Comparison of ENCODE assay signal across 9 cellular contexts in genomic region chr9:114285166-114285867, GRCh38. TPM values are rescaled to one million over a fixed set of nuclear protein-coding genes. Genes with fewer than 3 reads are reported as not detected.
DNase-seq lines count a peak whose midpoint lies in the region; ATAC-seq and TF ChIP-seq lines count a peak whose summit lies in the region.
"Had no signal": no experiment of that assay in that cellular context is flagged by ENCODE, and none has a peak within 500 bp of the region (broad histone marks: within the 10 kb centered on the region; RNA-seq: fewer than 3 reads in every experiment).

No MANE protein-coding gene starts in this region.

- H3K27me3 Mint-ChIP-seq in progenitor cell of endocrine pancreas = no peaks in the 10 kb centered on the region

- no peaks in the 10 kb centered on the region for H3K9me3 Mint-ChIP-seq in progenitor cell of endocrine pancreas (ENCODE audit: low read depth)
- H3K9me3 Mint-ChIP-seq: activated naive CD4-positive, alpha-beta T cell treated with anti-CD3 and anti-CD28 coated beads for 36 hours had no signal

- H3K27me3 ChIP-seq in SJSA1 (replicated peaks) = no peaks in the 10 kb centered on the region

- peak overlapping the region; percentile 62 for H3K27ac Mint-ChIP-seq in progenitor cell of endocrine pancreas
- H3K27ac Mint-ChIP-seq: activated naive CD4-positive, alpha-beta T cell treated with anti-CD3 and anti-CD28 coated beads for 36 hours had no signal

- peak overlapping the region; percentile 61 for H3K27ac ChIP-seq in SJSA1

- no peaks in the 10 kb centered on the region for H3K4me1 Mint-ChIP-seq in progenitor cell of endocrine pancreas (ENCODE audit: low read depth)

- peak; percentile 26 for TF ChIP-seq CTCF in fibroblast of the aortic adventitia (IDR thresholded peaks at IDR 0.05; ENCODE audit: insufficient read depth, low read length)
- no peak for TF ChIP-seq CTCF in progenitor cell of endocrine pancreas (IDR thresholded peaks at IDR 0.05; ENCODE audit: unreplicated experiment)

- no peak for ATAC-seq in HG03097 (IDR thresholded peaks at IDR 0.05; ENCODE audit: low FRiP score, unreplicated experiment)

- peak; percentile 95 for DNase-seq in EH (ENCODE audit: low read depth)
- peak; percentile 93 for DNase-seq in SJSA1 (ENCODE audit: low read depth in 1 of 2, low spot score in 2 of 2)
- peak; percentile 88 for DNase-seq in fibroblast of the aortic adventitia (ENCODE audit: low read depth)
- no peak for DNase-seq in progenitor cell of endocrine pancreas (ENCODE audit: low spot score, unreplicated experiment)
- DNase-seq in erythroblast (lab: John Stamatoyannopoulos, UW) = no peak
- no peak for DNase-seq in DMS153 (lab: John Stamatoyannopoulos, UW)
- no peak for DNase-seq in stimulated activated CD4-positive, alpha-beta T cell treated with anti-CD3 and anti-CD28 coated beads, Interleukin-12 subunit alpha, Interleukin-12 subunit beta, amount 100 ng/mL, for 4 hours
- DNase-seq: activated naive CD4-positive, alpha-beta T cell treated with anti-CD3 and anti-CD28 coated beads for 36 hours had no signal

- H3K4me3 ChIP-seq in SJSA1 (no peak overlapping the region), fibroblast of the aortic adventitia (ENCODE audit: low read depth, low read length) (no peak overlapping the region)

- TF ChIP-seq POLR2A in erythroblast (IDR thresholded peaks at IDR 0.05; ENCODE audit: low read length) = no peak

- peaks cover 5% of the 10 kb centered on the region; the same call in 1 of the 2 replicates for H3K36me3 ChIP-seq in SJSA1

- H3K9me3 ChIP-seq in SJSA1 (replicated peaks) = no peaks in the 10 kb centered on the region

- H3K36me3 Mint-ChIP-seq in progenitor cell of endocrine pancreas (ENCODE audit: insufficient read depth) = peaks cover 12% of the 10 kb centered on the region

- H3K4me3 Mint-ChIP-seq in progenitor cell of endocrine pancreas (ENCODE audit: low read depth) = no peak overlapping the region
- H3K4me3 Mint-ChIP-seq: activated naive CD4-positive, alpha-beta T cell treated with anti-CD3 and anti-CD28 coated beads for 36 hours had no signal

- peaks cover 50% of the 10 kb centered on the region for H3K4me1 ChIP-seq in SJSA1 (replicated peaks)

RNA-seq across cellular contexts. Expression of gene ORM1, which starts 37.6 kb away (rescaled TPM):
- not detected in 2 replicates for total RNA-seq in SJSA1 (2014; rRNA removed; shearing (Covaris generic))
- not detected in 2 replicates for total RNA-seq in fibroblast of the aortic adventitia (ENCODE audit: low replicate concordance)
- total RNA-seq in progenitor cell of endocrine pancreas = 9.3 and 10.8 TPM in 2 replicates
- total RNA-seq: activated naive CD4-positive, alpha-beta T cell treated with anti-CD3 and anti-CD28 coated beads for 36 hours had no signal

RNA-seq across cellular contexts. Expression of gene ORM2, which starts 44.4 kb away (rescaled TPM):
- not detected in 2 replicates for total RNA-seq in SJSA1 (2014; rRNA removed; shearing (Covaris generic))
- total RNA-seq in fibroblast of the aortic adventitia (ENCODE audit: low replicate concordance) = not detected in 2 replicates
- total RNA-seq in progenitor cell of endocrine pancreas = 3.2 and 5.4 TPM in 2 replicates
- total RNA-seq: activated naive CD4-positive, alpha-beta T cell treated with anti-CD3 and anti-CD28 coated beads for 36 hours had no signal

Comparison
In these comparisons a context has a peak if more than half of its experiments do, and no peak if none do; other contexts are left out.
1. DNase-seq: peak in EH (single experiment), SJSA1 (2 of 2) and fibroblast of the aortic adventitia (single experiment); none in progenitor cell of endocrine pancreas (single experiment), erythroblast (0 of 2), DMS153 (single experiment) and stimulated activated CD4-positive, alpha-beta T cell treated with anti-CD3 and anti-CD28 coated beads, Interleukin-12 subunit alpha, Interleukin-12 subunit beta, amount 100 ng/mL, for 4 hours (single experiment).
2. RNA of gene ORM1, which starts 37.6 kb away (total RNA-seq): 9.3 to 10.8 TPM in progenitor cell of endocrine pancreas; not detected in SJSA1 and not detected in fibroblast of the aortic adventitia; every median in the first group is over 10 times any median in the second.